Comparison of ENCODE assay signal across 17 cellular contexts in genomic region chr5:103908327-103909099, GRCh38.
DNase-seq lines count a peak whose midpoint lies in the region; ATAC-seq and TF ChIP-seq lines count a peak whose summit lies in the region.
"Had no signal": no experiment of that assay in that cellular context is flagged by ENCODE, and none has a peak within 500 bp of the region (broad histone marks: within the 10 kb centered on the region; RNA-seq: fewer than 3 reads in every experiment).

No MANE protein-coding gene starts in this region.

- H3K56ac ChIP-seq in H9 (ENCODE audit: insufficient read length, low read depth, low read length): no peak overlapping the region

- no peak overlapping the region for H3K27ac Mint-ChIP-seq in H9

- no peak overlapping the region for H2BK120ac ChIP-seq in H9 (ENCODE audit: low read depth, low read length, poor library complexity, severe bottlenecking)

- H2BK12ac ChIP-seq in H9 (ENCODE audit: insufficient read length, low read depth, low read length): no peak overlapping the region

- no peak overlapping the region for H4K8ac ChIP-seq in H9 (replicated peaks; ENCODE audit: insufficient read length, low read depth, low read length)

- H3K4me2 ChIP-seq in osteoblast (ENCODE audit: insufficient read depth, low read length) (no peak overlapping the region), H9 (ENCODE audit: insufficient read depth, insufficient read length, low read length) (no peak overlapping the region)

- H3K36me3 Mint-ChIP-seq in H9 (ENCODE audit: insufficient read depth in 1 of 3, low read depth in 3 of 3): no peaks in the 10 kb centered on the region; a peak in 1 of 7 replicates

- H3K4me3 ChIP-seq in osteoblast (ENCODE audit: insufficient read depth, low read length): no peak overlapping the region
- H3K4me3 ChIP-seq: GM23248 had no signal

- H3K9ac ChIP-seq in H9 (ENCODE audit: extremely low read depth, insufficient read length, low read length): no peak overlapping the region
- H3K9ac ChIP-seq: GM23248 had no signal

- H3K4me1 Mint-ChIP-seq in H9: peaks cover 0 to 4% of the 10 kb centered on the region in 2 experiments; a peak in 2 of 4 replicates

- POLR2A ChIA-PET in HEK293T (lab: Yijun Ruan, JAX): no interaction called here

- no peaks in the 10 kb centered on the region for H3K27me3 Mint-ChIP-seq in H9 (ENCODE audit: low read depth)

- H3K79me1 ChIP-seq in H9 (ENCODE audit: insufficient read depth, low read depth, low read length, poor library complexity, severe bottlenecking): no peaks in the 10 kb centered on the region

- no peak overlapping the region for H4K91ac ChIP-seq in H9 (ENCODE audit: insufficient read length, low read depth, low read length)

- WGBS in H9 (ENCODE audit: extremely low coverage, insufficient read length, low lambda C conversion rate): no CpG with 5 or more reads among the region's 9 CpGs

- H3K9me3 Mint-ChIP-seq in H9: peaks cover 0 to 6% of the 10 kb centered on the region in 2 experiments; a peak in 2 of 5 replicates

- no peaks in the 10 kb centered on the region for H3K23me2 ChIP-seq in H9 (ENCODE audit: insufficient read length, low read depth, low read length, poor library complexity, severe bottlenecking)

- H2BK20ac ChIP-seq in H9 (ENCODE audit: low read depth, low read length, poor library complexity, severe bottlenecking): no peak overlapping the region

- no peaks in the 10 kb centered on the region for H3K79me2 ChIP-seq in osteoblast (ENCODE audit: insufficient read depth, low read length)
- H3K79me2 ChIP-seq in H9 (ENCODE audit: insufficient read depth, low read length): no peaks in the 10 kb centered on the region

- H2BK15ac ChIP-seq in H9 (ENCODE audit: low read depth, low read length): no peak overlapping the region

- no peaks in the 10 kb centered on the region for H3K27me3 ChIP-seq in osteoblast (ENCODE audit: insufficient read depth, low read length)
- H3K27me3 ChIP-seq in H9 (ENCODE audit: insufficient read depth, low read length): no peaks in the 10 kb centered on the region

- no peak overlapping the region for H2BK5ac ChIP-seq in H9 (ENCODE audit: insufficient read length, low read length)

- no peak overlapping the region for H2AK5ac ChIP-seq in H9 (ENCODE audit: insufficient read length, low read length)

- DNase-seq in HEK293T (ENCODE audit: extremely low spot score) (peak; percentile 33), SW480 (ENCODE audit: low spot score) (peak; percentile 21), kidney tubule cell (ENCODE audit: low spot score) (peak; percentile 3), osteoblast (ENCODE audit: insufficient read length, low spot score, missing footprints) (no peak), H9 (no peak)
- no peak for DNase-seq in activated CD8-positive, alpha-beta memory T cell treated with anti-CD3 and anti-CD28 coated beads for 24 hours
- DNase-seq: C1 segment of cervical spinal cord, DMS79 treated with DMSO at 0.1 percent for 48 hours, GDM1, GM23248, IMR-90, Kasumi-1, MM.1S, NCI-H1105 treated with DMSO at 0.1 percent for 48 hours, NCI-H1694 treated with DMSO at 0.1 percent for 48 hours, NCI-H510A treated with DMSO at 0.1 percent for 48 hours had no signal

- no peak overlapping the region for H3K18ac ChIP-seq in H9 (ENCODE audit: insufficient read length, low read depth, low read length)

- ATAC-seq in GM18502 (IDR thresholded peaks at IDR 0.05; ENCODE audit: poor library complexity, unreplicated experiment): no peak

- H3K9me3 ChIP-seq in osteoblast (ENCODE audit: low read depth, low read length): no peaks in the 10 kb centered on the region
- H3K9me3 ChIP-seq in H9 (ENCODE audit: control insufficient read depth, low read depth, low read length): no peaks in the 10 kb centered on the region

- H3K36me3 ChIP-seq in osteoblast (ENCODE audit: insufficient read depth, low read length): no peaks in the 10 kb centered on the region

- H3K23ac ChIP-seq in H9 (ENCODE audit: insufficient read length, low read depth, low read length): no peak overlapping the region

- no peak overlapping the region for H3K14ac ChIP-seq in H9 (ENCODE audit: insufficient read depth, low read length)

- H3K4me1 ChIP-seq in osteoblast (ENCODE audit: insufficient read depth, low read length): no peaks in the 10 kb centered on the region
- no peaks in the 10 kb centered on the region for H3K4me1 ChIP-seq in H9 (ENCODE audit: insufficient read depth, low read length)

- no peak overlapping the region for H3T11ph ChIP-seq in H9 (ENCODE audit: low read length)

- TF ChIP-seq CTCF in osteoblast (IDR thresholded peaks at IDR 0.05; ENCODE audit: extremely low read depth, low read depth, low read length): no peak
- no peak for TF ChIP-seq CTCF in H9 (conservative IDR thresholded peaks at IDR 0.05)

- CTCF ChIA-PET in HEK293T (lab: Yijun Ruan, JAX): no interaction called here

- no peak overlapping the region for H4K5ac ChIP-seq in H9 (ENCODE audit: insufficient read length, low read depth, low read length)

- H3K4me3 Mint-ChIP-seq in H9: no peak overlapping the region

- H4K20me1 ChIP-seq in osteoblast (ENCODE audit: insufficient read depth, low read length) (no peaks in the 10 kb centered on the region), H9 (ENCODE audit: control insufficient read depth, insufficient read depth, insufficient read length) (no peaks in the 10 kb centered on the region)

- H3K27ac ChIP-seq in osteoblast (ENCODE audit: low read depth, low read length): no peak overlapping the region
- H3K27ac ChIP-seq in H9 (ENCODE audit: insufficient read length, low read depth, low read length): no peak overlapping the region
- H3K27ac ChIP-seq: GM23248 had no signal

- no peak overlapping the region for H3K4ac ChIP-seq in H9 (ENCODE audit: low read depth, low read length)

- H2AFZ ChIP-seq in osteoblast (ENCODE audit: low read length) (peak overlapping the region; percentile 33), H9 (ENCODE audit: low read length) (no peak overlapping the region)
- H2AFZ ChIP-seq: GM23248 had no signal

TF ChIP-seq in HEK293T, 16 proteins besides CTCF, POLR2A, EP300 and RAD21:
- peak; percentile 58 for TF ChIP-seq L3MBTL2 (conservative IDR thresholded peaks at IDR 0.05)
- TF ChIP-seq LEF1 (IDR thresholded peaks at IDR 0.05; ENCODE audit: borderline replicate concordance): no peak
- no peak for TF ChIP-seq SP1 (IDR thresholded peaks at IDR 0.05)
- TF ChIP-seq PKNOX1 (IDR thresholded peaks at IDR 0.05): 0 out of 2 replicates have a peak, but pooled peaks have one; percentile 8
- TF ChIP-seq SUZ12 (IDR thresholded peaks at IDR 0.05): no peak

Comparison
In these comparisons a context has a peak if more than half of its experiments do, and no peak if none do; other contexts are left out.
1. DNase-seq: peak in HEK293T (single experiment), SW480 (single experiment) and kidney tubule cell (single experiment); none in osteoblast (single experiment), activated CD8-positive, alpha-beta memory T cell treated with anti-CD3 and anti-CD28 coated beads for 24 hours (single experiment) and H9 (single experiment).